29 cellular contexts compared by ENCODE assay signal in genomic region chr15:67251318-67251717, GRCh38.
"Had no signal": no experiment of that assay in that cellular context is flagged by ENCODE, and none has a peak within 500 bp of the region (broad histone marks: within the 10 kb centered on the region; RNA-seq: fewer than 3 reads in every experiment).

No MANE protein-coding gene starts in this region.

- H3K27ac Mint-ChIP-seq: mesothelial cell of epicardium; naive B cell; natural killer cell treated with Interleukin-12 subunit alpha and Interleukin-12 subunit beta and Interleukin-15 and Interleukin-18, amount 100 ng/mL, for 72 hours; stimulated activated naive B cell treated with anti-CD40 and anti-IgM and Interleukin-4, amounts not matched to agents 10 μg/mL and 1 μg/mL and 100 μg/mL, for 72 hours had no signal

- H3K27me3 Mint-ChIP-seq: naive B cell had no signal

- H3K9me3 ChIP-seq: lower lobe of right lung, pancreas, prostate gland, testis, thyroid gland, transverse colon, upper lobe of right lung had no signal

- H3K9me3 Mint-ChIP-seq: immature natural killer cell; natural killer cell treated with Interleukin-12 subunit alpha and Interleukin-12 subunit beta and Interleukin-15 and Interleukin-18, amount 100 ng/mL, for 72 hours had no signal

- H3K36me3 ChIP-seq: lower lobe of right lung, pancreas, prostate gland, thyroid gland, transverse colon, upper lobe of right lung had no signal

- DNase-seq: hypothalamus; immature natural killer cell; kidney; left colon; left lung; lower lobe of right lung; mesendoderm; naive B cell; nucleus accumbens; pancreas; posterior cingulate gyrus; retina; right cardiac atrium; stimulated activated CD4-positive, alpha-beta T cell treated with anti-CD3 and anti-CD28 coated beads, Interleukin-12 subunit alpha, Interleukin-12 subunit beta, amount 100 ng/mL, for 4 hours; stimulated activated CD4-positive, alpha-beta T cell treated with anti-CD3 and anti-CD28 coated beads, Interleukin-15, amount 100 ng/mL, for 24 hours; stimulated activated CD4-positive, alpha-beta T cell treated with anti-CD3 and anti-CD28 coated beads, Interleukin-2, amount 100 ng/mL, for 24 hours; stimulated activated CD4-positive, alpha-beta T cell treated with anti-CD3 and anti-CD28 coated beads, Interleukin-4, amount 100 ng/mL, for 1 hour; stimulated activated naive B cell treated with anti-CD40 and anti-IgM and Interleukin-4, amounts not matched to agents 10 μg/mL and 1 μg/mL and 100 μg/mL, for 72 hours; stimulated activated naive CD8-positive, alpha-beta T cell treated with anti-CD3 and anti-CD28 coated beads, Interleukin-15, Interleukin-2, amounts not matched to agents 100 U/mL and 50 U/mL, for 24 hours; stomach; testis; thyroid gland; transverse colon; upper lobe of right lung had no signal

- ATAC-seq: left colon; left lung; lower lobe of right lung; natural killer cell treated with Interleukin-12 subunit alpha and Interleukin-12 subunit beta and Interleukin-15 and Interleukin-18, amount 100 ng/mL, for 72 hours; pancreas; right cardiac atrium; sciatic nerve; stimulated activated naive B cell treated with anti-CD40 and anti-IgM and Interleukin-4, amounts not matched to agents 10 μg/mL and 1 μg/mL and 100 μg/mL, for 72 hours; stimulated activated naive CD8-positive, alpha-beta T cell treated with anti-CD3 and anti-CD28 coated beads, Interleukin-15, Interleukin-2, amounts not matched to agents 100 U/mL and 50 U/mL, for 24 hours; upper lobe of right lung had no signal

- H3K4me3 ChIP-seq: left lung, lower lobe of right lung, pancreas, prostate gland, skin epidermis, stomach, testis, thyroid gland, transverse colon, upper lobe of right lung had no signal

- H3K27me3 ChIP-seq: left lung, pancreas, stomach, testis, thyroid gland, transverse colon, upper lobe of right lung had no signal

- H3K4me3 Mint-ChIP-seq: immature natural killer cell; mesothelial cell of epicardium; natural killer cell treated with Interleukin-12 subunit alpha and Interleukin-12 subunit beta and Interleukin-15 and Interleukin-18, amount 100 ng/mL, for 72 hours; stimulated activated naive B cell treated with anti-CD40 and anti-IgM and Interleukin-4, amounts not matched to agents 10 μg/mL and 1 μg/mL and 100 μg/mL, for 72 hours had no signal

- H3K27ac ChIP-seq: left lung, lower lobe of right lung, pancreas, prostate gland, skin epidermis, stomach, testis, thyroid gland, transverse colon, upper lobe of right lung had no signal

- H3K4me1 ChIP-seq: prostate gland, testis had no signal
